ENCODE assay signal across 2 cellular contexts in genomic region chr1:2041887-2042286, GRCh38.
A peak's percentile ranks its signal among the peaks of the same experiment; 100 is the strongest.
TF ChIP-seq lines count a peak whose summit lies in the region.

No MANE protein-coding gene starts in this region.

TF ChIP-seq in HEK293, 187 proteins besides CTCF, POLR2A, EP300 and RAD21 (continues in another document):
- peak; percentile 34; the same call in 1 of the 2 replicates for TF ChIP-seq KLF9 (tag by site-specific recombination; IDR thresholded peaks at IDR 0.05; ENCODE audit: low read depth)
- peak; percentile 59 for TF ChIP-seq EGR2 (tag by site-specific recombination; IDR thresholded peaks at IDR 0.05; ENCODE audit: low read depth)
- TF ChIP-seq ZNF544 (tag by site-specific recombination; IDR thresholded peaks at IDR 0.05): no peak
- no peak for TF ChIP-seq ZNF280D (tag by site-specific recombination; IDR thresholded peaks at IDR 0.05)
- no peak for TF ChIP-seq KLF17 (tag by site-specific recombination; IDR thresholded peaks at IDR 0.05)
- TF ChIP-seq ZSCAN4 (tag by site-specific recombination; IDR thresholded peaks at IDR 0.05): peak; percentile 96
- no peak for TF ChIP-seq PRDM2 (tag by site-specific recombination; IDR thresholded peaks at IDR 0.05; ENCODE audit: borderline replicate concordance)
- no peak for TF ChIP-seq SP2 (tag by site-specific recombination; IDR thresholded peaks at IDR 0.05)
- TF ChIP-seq MYNN (tag by site-specific recombination; IDR thresholded peaks at IDR 0.05; ENCODE audit: borderline replicate concordance): no peak
- TF ChIP-seq OSR2 (tag by site-specific recombination; IDR thresholded peaks at IDR 0.05): no peak
- peak; percentile 81 for TF ChIP-seq ZFHX2 (tag by site-specific recombination; conservative IDR thresholded peaks at IDR 0.05)
- TF ChIP-seq ZNF157 (tag by site-specific recombination; IDR thresholded peaks at IDR 0.05): no peak
- no peak for TF ChIP-seq ZNF169 (tag by site-specific recombination; IDR thresholded peaks at IDR 0.05)
- no peak for TF ChIP-seq ZNF221 (tag by site-specific recombination; IDR thresholded peaks at IDR 0.05; ENCODE audit: borderline replicate concordance)
- TF ChIP-seq MEIS1 (CRISPR knock-in tag; IDR thresholded peaks at IDR 0.05; ENCODE audit: borderline replicate concordance): no peak
- no peak for TF ChIP-seq ZNF366 (tag by site-specific recombination; conservative IDR thresholded peaks at IDR 0.05)

TF ChIP-seq in GM12878, 131 proteins besides CTCF, POLR2A, EP300 and RAD21:
- peak; percentile 73 for TF ChIP-seq BCL3 (IDR thresholded peaks at IDR 0.05; ENCODE audit: borderline replicate concordance, insufficient read depth, low read depth, low read length, poor library complexity, severe bottlenecking)
- no peak for TF ChIP-seq BMI1 (IDR thresholded peaks at IDR 0.05; ENCODE audit: borderline replicate concordance)
TF ChIP-seq in GM12878: peak in this region for 1.
